Comparison of ENCODE assay signal across 8 cellular contexts in the genomic region with DNA sequence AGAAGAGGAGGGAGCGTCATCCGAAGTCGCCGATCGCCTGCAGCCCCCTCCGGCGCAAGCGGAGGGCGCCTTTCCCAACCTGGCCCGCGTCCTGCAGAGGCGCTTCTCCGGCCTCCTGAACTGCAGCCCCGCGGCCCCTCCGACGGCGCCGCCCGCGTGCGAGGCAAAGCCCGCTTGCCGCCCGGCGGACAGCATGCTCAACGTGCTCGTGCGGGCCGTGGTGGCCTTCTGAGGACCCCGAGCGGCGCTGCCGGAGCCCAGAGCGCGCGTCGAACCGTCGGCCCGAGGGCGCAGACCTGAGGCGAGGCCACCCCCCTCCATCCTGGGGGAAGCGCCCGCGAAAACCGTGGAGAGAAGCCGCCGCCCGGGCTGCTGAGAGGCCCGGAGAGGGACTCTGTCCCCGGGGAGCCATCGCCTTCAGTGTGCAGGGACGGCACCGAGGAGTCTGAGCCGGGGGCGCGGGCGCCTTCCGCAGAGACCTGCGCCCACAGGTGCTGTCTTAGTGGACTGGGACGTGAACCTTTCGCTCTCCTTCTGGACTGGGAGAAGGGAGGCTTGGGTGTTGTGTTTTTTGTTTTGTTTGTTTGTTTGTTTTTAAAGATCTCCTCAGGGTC. TPM values are rescaled to one million over a fixed set of nuclear protein-coding genes. Genes with fewer than 3 reads are reported as not detected.
DNase-seq lines count a peak whose midpoint lies in the region; ATAC-seq and TF ChIP-seq lines count a peak whose summit lies in the region.

No MANE protein-coding gene starts in this region.

- in situ Hi-C loops in ACHN (cut with HindIII; ENCODE audit: low pct_ligation_motif_present, low pct_unique_long_range_greater_than_20kb, low sequenced_read_pairs) (no loop called here), GM23248 (cut with MboI) (no loop called here)

- H3K9me3 ChIP-seq in GM23248 (ENCODE audit: low read depth) (no peaks in the 10 kb centered on the region), esophagus muscularis mucosa (no peaks in the 10 kb centered on the region), neural progenitor cell (ENCODE audit: low read depth) (no peaks in the 10 kb centered on the region)

- H4K20me1 ChIP-seq in GM23248 (ENCODE audit: insufficient read depth) (no peaks in the 10 kb centered on the region), neural progenitor cell (ENCODE audit: low read depth) (peaks cover 25% of the 10 kb centered on the region)

- H3K27ac Mint-ChIP-seq in activated CD4-positive, alpha-beta T cell treated with anti-CD3 and anti-CD28 coated beads, Interleukin-2, amount 10 ng/mL, durations not matched to agents 24 days and 14 days = peak overlapping the region; percentile 100
- peak overlapping the region; percentile 93 for H3K27ac Mint-ChIP-seq in neural progenitor cell

- H3K27me3 ChIP-seq in GM23248 (replicated peaks; ENCODE audit: insufficient read depth) (no peaks in the 10 kb centered on the region), esophagus muscularis mucosa (no peaks in the 10 kb centered on the region), neural progenitor cell (peaks cover 6% of the 10 kb centered on the region)

- H3F3A ChIP-seq in GM23248 (ENCODE audit: insufficient read depth) (peaks cover 43% of the 10 kb centered on the region), neural progenitor cell (ENCODE audit: low read depth) (peaks cover 48% of the 10 kb centered on the region)

- H3K79me2 ChIP-seq in GM23248 (ENCODE audit: insufficient read depth) = peaks cover 47% of the 10 kb centered on the region
- peaks cover 38% of the 10 kb centered on the region for H3K79me2 ChIP-seq in neural progenitor cell (ENCODE audit: low read depth)

- H3K9ac ChIP-seq in GM23248 (peak overlapping the region; percentile 96), neural progenitor cell (peak overlapping the region; percentile 87)

- H3K4me2 ChIP-seq in GM23248 (ENCODE audit: unreplicated experiment) (peak overlapping the region; percentile 98), neural progenitor cell (peak overlapping the region; percentile 90)

- TF ChIP-seq CTCF in esophagus muscularis mucosa (IDR thresholded peaks at IDR 0.05) (peak in 2 of 3 experiments; percentile 19 to 22), neural progenitor cell (IDR thresholded peaks at IDR 0.05) (peak; percentile 22)

- H3K9me3 Mint-ChIP-seq in activated CD4-positive, alpha-beta T cell treated with anti-CD3 and anti-CD28 coated beads, Interleukin-2, amount 10 ng/mL, durations not matched to agents 24 days and 14 days = peaks cover 3% of the 10 kb centered on the region
- no peaks in the 10 kb centered on the region for H3K9me3 Mint-ChIP-seq in neural progenitor cell

- no peak for ATAC-seq in HG02571 (IDR thresholded peaks at IDR 0.05; ENCODE audit: unreplicated experiment)
- no peak for ATAC-seq in GM18868 (IDR thresholded peaks at IDR 0.05; ENCODE audit: unreplicated experiment)

- H3K4me3 ChIP-seq in GM23248 = peak overlapping the region; percentile 83
- peak overlapping the region; percentile 70 to 95 (median 94) for H3K4me3 ChIP-seq in esophagus muscularis mucosa
- H3K4me3 ChIP-seq in neural progenitor cell = peak overlapping the region; percentile 91

- H3K36me3 Mint-ChIP-seq in activated CD4-positive, alpha-beta T cell treated with anti-CD3 and anti-CD28 coated beads, Interleukin-2, amount 10 ng/mL, durations not matched to agents 24 days and 14 days (ENCODE audit: low read depth) = peaks cover 36% of the 10 kb centered on the region
- H3K36me3 Mint-ChIP-seq in neural progenitor cell = peaks cover 7% of the 10 kb centered on the region

- TF ChIP-seq EP300 in esophagus muscularis mucosa (IDR thresholded peaks at IDR 0.05) = no peak

- H3K4me1 Mint-ChIP-seq in activated CD4-positive, alpha-beta T cell treated with anti-CD3 and anti-CD28 coated beads, Interleukin-2, amount 10 ng/mL, durations not matched to agents 24 days and 14 days = peaks cover 46% of the 10 kb centered on the region
- H3K4me1 Mint-ChIP-seq in neural progenitor cell = peaks cover 41% of the 10 kb centered on the region

- no peaks in the 10 kb centered on the region for H3K9me2 ChIP-seq in GM23248 (ENCODE audit: insufficient read depth)

- H2AFZ ChIP-seq in GM23248 (no peak overlapping the region), neural progenitor cell (replicated peaks) (no peak overlapping the region)

- H3K4me1 ChIP-seq in GM23248 (ENCODE audit: insufficient read depth) = 0 out of 2 replicates have a peak, but pooled peaks cover 9% of the 10 kb centered on the region
- peaks cover 20 to 49% (median 41%) of the 10 kb centered on the region in 4 donors for H3K4me1 ChIP-seq in esophagus muscularis mucosa
- H3K4me1 ChIP-seq in neural progenitor cell = peaks cover 8% of the 10 kb centered on the region

- DNase-seq in ACHN (peak; percentile 25), GM23248 (peak; percentile 74), esophagus muscularis mucosa (ENCODE audit: extremely low spot score) (no peak), neural progenitor cell (ENCODE audit: low spot score) (no peak), islet precursor cell (no peak)
- DNase-seq in activated CD4-positive, alpha-beta T cell treated with anti-CD3 and anti-CD28 coated beads, Interleukin-2, amount 10 ng/mL, durations not matched to agents 24 days and 14 days = no peak

- H3K27ac ChIP-seq in GM23248 (peak overlapping the region; percentile 94), esophagus muscularis mucosa (replicated peaks in 1 of 4) (peak overlapping the region; percentile 95 to 100 (median 98)), neural progenitor cell (peak overlapping the region; percentile 97)

- WGBS in GM23248 (ENCODE audit: low coverage in 1 of 2, low lambda C conversion rate in 2 of 2, missing lambda C conversion rate in 2 of 2), 2 experiments = 0 to 2% methylated on average over 57 to 62 of the region's 63 CpGs
- under 1% methylated on average over 34 of the region's 63 CpGs for WGBS in esophagus muscularis mucosa

- peak overlapping the region; percentile 100 for H3K4me3 Mint-ChIP-seq in activated CD4-positive, alpha-beta T cell treated with anti-CD3 and anti-CD28 coated beads, Interleukin-2, amount 10 ng/mL, durations not matched to agents 24 days and 14 days
- peak overlapping the region; percentile 94 for H3K4me3 Mint-ChIP-seq in neural progenitor cell

- intact Hi-C loops in activated CD4-positive, alpha-beta T cell treated with anti-CD3 and anti-CD28 coated beads, Interleukin-2, amount 10 ng/mL, durations not matched to agents 24 days and 14 days (cut with micrococcal nuclease) = loop anchor here (2.0 to 5.0 kb wide), 4 partner anchors 13 to 684 kb away; a partner anchor contains a TSS
- intact Hi-C loops in esophagus muscularis mucosa (cut with DNase I) = loop anchor here (10.0 kb wide), 1 partner anchor 691 kb away; no protein-coding TSS in a partner anchor

- no peaks in the 10 kb centered on the region; the same call in 1 of the 2 replicates for H3K36me3 ChIP-seq in GM23248 (ENCODE audit: low read depth)
- H3K36me3 ChIP-seq in esophagus muscularis mucosa = peaks cover 0 to 20% (median 0%) of the 10 kb centered on the region in 4 donors
- H3K36me3 ChIP-seq in neural progenitor cell = no peaks in the 10 kb centered on the region

- peaks cover 2% of the 10 kb centered on the region for H3K27me3 Mint-ChIP-seq in activated CD4-positive, alpha-beta T cell treated with anti-CD3 and anti-CD28 coated beads, Interleukin-2, amount 10 ng/mL, durations not matched to agents 24 days and 14 days
- H3K27me3 Mint-ChIP-seq in neural progenitor cell (ENCODE audit: insufficient read depth, low read depth) = peaks cover 20% of the 10 kb centered on the region

- no peak for TF ChIP-seq POLR2A in esophagus muscularis mucosa (IDR thresholded peaks at IDR 0.05; ENCODE audit: low read depth)

RNA-seq across cellular contexts. Expression of a gene that starts 3.5 kb away (rescaled TPM):
- 27.8 and 30.4 TPM in 2 replicates for total RNA-seq in GM23248 (2014; rRNA removed; shearing (Covaris generic))
- polyA plus RNA-seq in GM23248 (2016; fragmentation: Nextera tagmentation; extraction: Ambion mirVana) = 84.0 and 88.6 TPM in 2 replicates
- 161 TPM in 2 replicates for total RNA-seq in activated CD4-positive, alpha-beta T cell treated with anti-CD3 and anti-CD28 coated beads, Interleukin-2, amount 10 ng/mL, durations not matched to agents 24 days and 14 days
- 100 to 1,000 TPM in 1 of 4 donors, 10 to 100 TPM in 3; 29.1 to 144 (median 62.3) TPM for total RNA-seq in esophagus muscularis mucosa
- total RNA-seq in neural progenitor cell (ENCODE audit: low replicate concordance) = 13.7 and 55.4 TPM in 2 replicates

RNA-seq across cellular contexts. Expression of a gene that starts 3.6 kb away (rescaled TPM):
- total RNA-seq in GM23248 (2014; rRNA removed; shearing (Covaris generic)) = 56.4 and 80.5 TPM in 2 replicates
- 55.6 and 62.4 TPM in 2 replicates for polyA plus RNA-seq in GM23248 (2016; fragmentation: Nextera tagmentation; extraction: Ambion mirVana)
- 66.2 and 73.5 TPM in 2 replicates for total RNA-seq in activated CD4-positive, alpha-beta T cell treated with anti-CD3 and anti-CD28 coated beads, Interleukin-2, amount 10 ng/mL, durations not matched to agents 24 days and 14 days
- 10 to 100 TPM; 50.2 to 62.6 (median 56.6) TPM for total RNA-seq in esophagus muscularis mucosa
- total RNA-seq in neural progenitor cell (ENCODE audit: low replicate concordance) = 36.5 and 51.2 TPM in 2 replicates

RNA-seq across cellular contexts. Expression of a gene that starts 35.7 kb away (rescaled TPM):
- total RNA-seq in GM23248 (2014; rRNA removed; shearing (Covaris generic)) = 104 and 105 TPM in 2 replicates
- 1.4 and 2.6 TPM in 2 replicates for polyA plus RNA-seq in GM23248 (2016; fragmentation: Nextera tagmentation; extraction: Ambion mirVana)
- 118 and 121 TPM in 2 replicates for total RNA-seq in activated CD4-positive, alpha-beta T cell treated with anti-CD3 and anti-CD28 coated beads, Interleukin-2, amount 10 ng/mL, durations not matched to agents 24 days and 14 days
- total RNA-seq in esophagus muscularis mucosa (10 to 100 TPM; 24.5 to 61.6 (median 29.6) TPM), neural progenitor cell (ENCODE audit: low replicate concordance) (34.7 and 108 TPM in 2 replicates)

RNA-seq across cellular contexts. Expression of a gene that starts 37.2 kb away (rescaled TPM):
- 30.4 and 33.0 TPM in 2 replicates for total RNA-seq in GM23248 (2014; rRNA removed; shearing (Covaris generic))
- 27.0 and 31.8 TPM in 2 replicates for polyA plus RNA-seq in GM23248 (2016; fragmentation: Nextera tagmentation; extraction: Ambion mirVana)
- total RNA-seq in activated CD4-positive, alpha-beta T cell treated with anti-CD3 and anti-CD28 coated beads, Interleukin-2, amount 10 ng/mL, durations not matched to agents 24 days and 14 days = 153 and 155 TPM in 2 replicates
- total RNA-seq in esophagus muscularis mucosa (10 to 100 TPM; 21.4 to 27.6 (median 26.9) TPM), neural progenitor cell (ENCODE audit: low replicate concordance) (30.2 and 49.0 TPM in 2 replicates)

RNA-seq across cellular contexts. Expression of a gene that starts 51.1 kb away (rescaled TPM):
- not detected in 2 replicates for total RNA-seq in GM23248 (2014; rRNA removed; shearing (Covaris generic))
- polyA plus RNA-seq in GM23248 (2016; fragmentation: Nextera tagmentation; extraction: Ambion mirVana) = 0.18 TPM in 1 of 2 replicates, not detected in the other
- total RNA-seq in activated CD4-positive, alpha-beta T cell treated with anti-CD3 and anti-CD28 coated beads, Interleukin-2, amount 10 ng/mL, durations not matched to agents 24 days and 14 days = 2.1 and 2.4 TPM in 2 replicates
- 10 to 100 TPM; 11.9 to 20.2 (median 17.0) TPM for total RNA-seq in esophagus muscularis mucosa
- 0.88 and 2.2 TPM in 2 replicates for total RNA-seq in neural progenitor cell (ENCODE audit: low replicate concordance)

Comparison
In these comparisons a context has a peak if more than half of its experiments do, and no peak if none do; other contexts are left out.
1. DNase-seq: peak in ACHN (single experiment) and GM23248 (single experiment); none in activated CD4-positive, alpha-beta T cell treated with anti-CD3 and anti-CD28 coated beads, Interleukin-2, amount 10 ng/mL, durations not matched to agents 24 days and 14 days (single experiment), esophagus muscularis mucosa (single experiment), neural progenitor cell (single experiment) and islet precursor cell (single experiment).
2. Peak in every context shown above with its lines, with median percentiles within 50 percentile points of each other: H3K27ac ChIP-seq and H3K4me3 ChIP-seq.